23 cellular contexts compared by ENCODE assay signal in the genomic region with DNA sequence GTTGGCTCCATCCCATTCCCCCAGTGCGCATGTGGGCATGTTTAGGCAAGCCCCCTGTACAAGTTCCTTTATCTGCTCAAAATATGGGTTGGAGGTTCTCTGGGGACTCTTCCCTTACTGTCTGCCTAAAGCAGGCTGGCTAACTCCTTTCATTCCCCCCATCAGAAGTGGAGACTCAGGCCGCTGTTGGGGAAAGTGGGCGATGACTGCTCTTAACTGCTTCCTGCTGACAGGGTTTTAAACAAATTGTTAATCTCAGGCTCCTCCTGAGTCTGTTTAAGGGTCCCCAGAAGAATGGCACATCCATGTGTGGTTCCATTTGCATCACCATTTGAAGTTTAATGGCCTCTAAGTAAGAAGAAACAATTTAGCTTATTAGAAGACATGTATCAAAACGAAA. TPM values are rescaled to one million over a fixed set of nuclear protein-coding genes. Genes with fewer than 3 reads are reported as not detected.
DNase-seq lines count a peak whose midpoint lies in the region; ATAC-seq and TF ChIP-seq lines count a peak whose summit lies in the region.
"Had no signal": no experiment of that assay in that cellular context is flagged by ENCODE, and none has a peak within 500 bp of the region (broad histone marks: within the 10 kb centered on the region; RNA-seq: fewer than 3 reads in every experiment).

No MANE protein-coding gene starts in this region.

- H3K27me3 ChIP-seq in mammary epithelial cell (ENCODE audit: insufficient read depth, low read length) (no peaks in the 10 kb centered on the region), neuron (ENCODE audit: insufficient read depth, low read length) (no peaks in the 10 kb centered on the region)
- H3K27me3 ChIP-seq: SJCRH30 had no signal

- dilution Hi-C loops in mammary epithelial cell (cut with HindIII; ENCODE audit: low sequenced_read_pairs): no loop called here

- no peaks in the 10 kb centered on the region for H3K79me2 ChIP-seq in mammary epithelial cell (ENCODE audit: insufficient read depth, low read length)

- intact Hi-C loops in mammary epithelial cell (cut with micrococcal nuclease): no loop called here
- intact Hi-C loops in MCF 10A (cut with micrococcal nuclease): no loop called here
- intact Hi-C loops in activated CD4-positive, alpha-beta T cell treated with anti-CD3 and anti-CD28 coated beads for 36 hours (cut with DNase I, micrococcal nuclease): no loop called here

- no peaks in the 10 kb centered on the region for H4K20me1 ChIP-seq in mammary epithelial cell (ENCODE audit: insufficient read depth, low read length)

- no peak overlapping the region for H3K9ac ChIP-seq in mammary epithelial cell (ENCODE audit: insufficient read depth, low read length)

- in situ Hi-C loops in mammary epithelial cell (cut with MboI; ENCODE audit: low sequenced_read_pairs in 2 of 2): no loop called here

- H3K4me2 ChIP-seq in mammary epithelial cell (ENCODE audit: insufficient read depth, low read depth, low read length): peak overlapping the region; percentile 62

- no TSS peak for BruUV-seq in mammary epithelial cell (replicated peaks; lab: Mats Ljungman, UMichigan)
- BruUV-seq in MCF 10A (replicated peaks; lab: Mats Ljungman, UMichigan): no TSS peak

- TF ChIP-seq CTCF in mammary epithelial cell (conservative IDR thresholded peaks at IDR 0.05 in 1 of 2, IDR thresholded peaks at IDR 0.05 in 1 of 2; ENCODE audit: extremely low read depth in 1 of 2, insufficient read depth in 1 of 2, low read depth in 1 of 2, low read length in 2 of 2) (no peak), MCF 10A (IDR thresholded peaks at IDR 0.05; ENCODE audit: unreplicated experiment) (no peak), chondrocyte (IDR thresholded peaks at IDR 0.05) (no peak)

- POLR2A ChIA-PET in MCF 10A (lab: Yijun Ruan, JAX): no interaction called here
- POLR2A ChIA-PET in activated CD4-positive, alpha-beta T cell treated with anti-CD3 and anti-CD28 coated beads for 36 hours (lab: Charles Lee): no interaction called here

- H3K27me3 Mint-ChIP-seq in MCF 10A (ENCODE audit: insufficient read depth, unreplicated experiment): peaks cover 7% of the 10 kb centered on the region
- no peaks in the 10 kb centered on the region for H3K27me3 Mint-ChIP-seq in chondrocyte (ENCODE audit: low read depth)
- H3K27me3 Mint-ChIP-seq in activated CD4-positive, alpha-beta T cell treated with anti-CD3 and anti-CD28 coated beads for 36 hours: peaks cover 6% of the 10 kb centered on the region
- peaks cover 20% of the 10 kb centered on the region for H3K27me3 Mint-ChIP-seq in T-helper 2 cell treated with Interferon-gamma antibody and Interleukin-4, amounts not matched to agents 5 μg/mL and 100 μg/mL, for 36 hours (ENCODE audit: low read depth)

- H3K36me3 ChIP-seq in mammary epithelial cell (ENCODE audit: insufficient read depth, low read length) (no peaks in the 10 kb centered on the region), neuron (ENCODE audit: insufficient read depth, low read length) (no peaks in the 10 kb centered on the region)
- H3K36me3 ChIP-seq: SJCRH30 had no signal

- H3K27ac Mint-ChIP-seq in MCF 10A (ENCODE audit: low read depth, unreplicated experiment) (no peak overlapping the region), chondrocyte (ENCODE audit: unreplicated experiment) (peak overlapping the region; percentile 74)
- no peak overlapping the region for H3K27ac Mint-ChIP-seq in activated CD4-positive, alpha-beta T cell treated with anti-CD3 and anti-CD28 coated beads for 36 hours
- no peak overlapping the region for H3K27ac Mint-ChIP-seq in T-helper 2 cell treated with Interferon-gamma antibody and Interleukin-4, amounts not matched to agents 5 μg/mL and 100 μg/mL, for 36 hours

- H3K4me1 ChIP-seq in mammary epithelial cell (ENCODE audit: insufficient read depth, low read length) (peaks cover 12% of the 10 kb centered on the region), neuron (ENCODE audit: insufficient read depth, low read length) (no peaks in the 10 kb centered on the region)
- H3K4me1 ChIP-seq: SJCRH30 had no signal

- H3K9me3 ChIP-seq in mammary epithelial cell (replicated peaks; ENCODE audit: insufficient read depth, low read length) (no peaks in the 10 kb centered on the region), neuron (ENCODE audit: low read length) (no peaks in the 10 kb centered on the region)
- H3K9me3 ChIP-seq: SJCRH30 had no signal

- DNase-seq in mammary epithelial cell: no peak
- DNase-seq in MCF 10A (ENCODE audit: unreplicated experiment): no peak
- DNase-seq in chondrocyte (ENCODE audit: low spot score): no peak
- no peak for DNase-seq in activated CD4-positive, alpha-beta T cell treated with anti-CD3 and anti-CD28 coated beads for 36 hours
- DNase-seq in T-helper 2 cell treated with Interferon-gamma antibody and Interleukin-4, amounts not matched to agents 5 μg/mL and 100 μg/mL, for 36 hours (ENCODE audit: low spot score): no peak
- DNase-seq: GOT3; HCEC 1CT; Kasumi-1; MV-4-11; NCI-H1105 treated with DMSO at 0.1 percent for 48 hours; NCI-H146; NCI-H1930; NCI-H2107; NCI-H446 treated with DMSO at 0.1 percent for 48 hours; NCI-H526; NCI-H82; NK-92 treated with Interleukin-12 subunit alpha and Interleukin-12 subunit beta, amount 100 ng/mL, for 24 hours; PC-3; SJCRH30 had no signal

- H3K4me1 Mint-ChIP-seq in MCF 10A (ENCODE audit: insufficient read depth, unreplicated experiment) (peaks cover 7% of the 10 kb centered on the region), chondrocyte (ENCODE audit: low read depth) (peaks cover 43% of the 10 kb centered on the region)
- no peaks in the 10 kb centered on the region for H3K4me1 Mint-ChIP-seq in activated CD4-positive, alpha-beta T cell treated with anti-CD3 and anti-CD28 coated beads for 36 hours
- H3K4me1 Mint-ChIP-seq in T-helper 2 cell treated with Interferon-gamma antibody and Interleukin-4, amounts not matched to agents 5 μg/mL and 100 μg/mL, for 36 hours (ENCODE audit: low read depth): peaks cover 1% of the 10 kb centered on the region

- no peaks in the 10 kb centered on the region for H3K36me3 Mint-ChIP-seq in MCF 10A (ENCODE audit: insufficient read depth, unreplicated experiment)
- H3K36me3 Mint-ChIP-seq in chondrocyte (ENCODE audit: low read depth): no peaks in the 10 kb centered on the region
- no peaks in the 10 kb centered on the region for H3K36me3 Mint-ChIP-seq in activated CD4-positive, alpha-beta T cell treated with anti-CD3 and anti-CD28 coated beads for 36 hours (ENCODE audit: low read depth)
- H3K36me3 Mint-ChIP-seq in T-helper 2 cell treated with Interferon-gamma antibody and Interleukin-4, amounts not matched to agents 5 μg/mL and 100 μg/mL, for 36 hours (ENCODE audit: low read depth): no peaks in the 10 kb centered on the region

- ATAC-seq in GM19324 (IDR thresholded peaks at IDR 0.05; ENCODE audit: low FRiP score, unreplicated experiment): no peak
- ATAC-seq in activated CD4-positive, alpha-beta T cell treated with anti-CD3 and anti-CD28 coated beads for 36 hours: no peak
- ATAC-seq: PC-3, SK-N-SH treated with all-trans-retinoic acid at 6 μM for 48 hours had no signal

- no peak overlapping the region for H3K27ac ChIP-seq in mammary epithelial cell (ENCODE audit: insufficient read depth, low read depth, low read length)
- H3K27ac ChIP-seq: 22Rv1, SJCRH30 had no signal

- H2AFZ ChIP-seq in mammary epithelial cell (ENCODE audit: low read depth, low read length) (peak overlapping the region; percentile 97), neuron (ENCODE audit: low read depth, low read length) (peak overlapping the region; percentile 11)

- no peak overlapping the region for H3K4me3 ChIP-seq in mammary epithelial cell (replicated peaks in 1 of 3; ENCODE audit: insufficient read depth in 1 of 3, low read depth in 2 of 3, low read length in 3 of 3)
- no peak overlapping the region for H3K4me3 ChIP-seq in neuron (ENCODE audit: low read length)
- H3K4me3 ChIP-seq: SJCRH30 had no signal

- no peak overlapping the region for H3K4me3 Mint-ChIP-seq in MCF 10A (ENCODE audit: unreplicated experiment)
- no peak overlapping the region for H3K4me3 Mint-ChIP-seq in chondrocyte (ENCODE audit: unreplicated experiment)
- no peak overlapping the region for H3K4me3 Mint-ChIP-seq in activated CD4-positive, alpha-beta T cell treated with anti-CD3 and anti-CD28 coated beads for 36 hours
- H3K4me3 Mint-ChIP-seq in T-helper 2 cell treated with Interferon-gamma antibody and Interleukin-4, amounts not matched to agents 5 μg/mL and 100 μg/mL, for 36 hours: no peak overlapping the region

- CTCF ChIA-PET in mammary epithelial cell (lab: Charles Lee; ENCODE audit: low non-redundant PET): interaction anchor here (0.6 kb wide), 1 partner anchor 60 kb away, joined by 6 read pairs; no protein-coding TSS in a partner anchor
- CTCF ChIA-PET in MCF 10A (lab: Yijun Ruan, JAX): no interaction called here
- CTCF ChIA-PET in activated CD4-positive, alpha-beta T cell treated with anti-CD3 and anti-CD28 coated beads for 36 hours (lab: Charles Lee): interaction anchor here (0.9 to 1.2 kb wide), 2 partner anchors 9 to 56 kb away, joined by 3 read pairs; no protein-coding TSS in a partner anchor

- WGBS in mammary epithelial cell (ENCODE audit: low coverage, missing lambda C conversion rate): 8% methylated on average over 4 of the region's 4 CpGs

- no peaks in the 10 kb centered on the region for H3K9me3 Mint-ChIP-seq in MCF 10A (ENCODE audit: unreplicated experiment)
- peaks cover 2% of the 10 kb centered on the region for H3K9me3 Mint-ChIP-seq in chondrocyte (ENCODE audit: low read depth)
- H3K9me3 Mint-ChIP-seq in activated CD4-positive, alpha-beta T cell treated with anti-CD3 and anti-CD28 coated beads for 36 hours (ENCODE audit: low read depth): no peaks in the 10 kb centered on the region
- H3K9me3 Mint-ChIP-seq in T-helper 2 cell treated with Interferon-gamma antibody and Interleukin-4, amounts not matched to agents 5 μg/mL and 100 μg/mL, for 36 hours: no peaks in the 10 kb centered on the region

RNA-seq across cellular contexts. Expression of a gene that starts 15.4 kb away (rescaled TPM):
- total RNA-seq in mammary epithelial cell (1 to 10 TPM; 4.0 to 8.9 TPM), MCF 10A (2022) (1.7 TPM in 2 replicates), chondrocyte (11.1 to 19.6 TPM (median 19.3 TPM) in 3 replicates)
- polyA plus RNA-seq in mammary epithelial cell: 9.4 TPM
- polyA minus RNA-seq in mammary epithelial cell: 20.0 TPM
- 1 to 10 TPM; 7.8 to 8.1 TPM for total RNA-seq in activated CD4-positive, alpha-beta T cell treated with anti-CD3 and anti-CD28 coated beads for 36 hours
